8 cellular contexts compared by ENCODE assay signal in genomic region chr3:42600111-42600957, GRCh38. TPM values are rescaled to one million over a fixed set of nuclear protein-coding genes. Genes with fewer than 3 reads are reported as not detected.
DNase-seq lines count a peak whose midpoint lies in the region; ATAC-seq and TF ChIP-seq lines count a peak whose summit lies in the region.

NKTR (plus strand) TSS chr3:42600686; CDS start chr3:42601007, 321 bp downstream.

- peak; percentile 84 for ATAC-seq in HG03442 (IDR thresholded peaks at IDR 0.05; ENCODE audit: unreplicated experiment)
- peak; percentile 91 for ATAC-seq in activated CD4-positive, alpha-beta T cell treated with anti-CD3 and anti-CD28 coated beads for 36 hours

- peak within 1 kb of the TSS; percentile 88 for H3K4me3 ChIP-seq in choroid plexus epithelial cell (ENCODE audit: low read depth, low read length)
- H3K4me3 ChIP-seq in kidney epithelial cell (ENCODE audit: low read depth, low read length): peak within 1 kb of the TSS; percentile 96

- intact Hi-C loops in activated CD4-positive, alpha-beta T cell treated with anti-CD3 and anti-CD28 coated beads for 36 hours (cut with DNase I, micrococcal nuclease): loop anchor here (1.0 to 10.0 kb wide), 10 partner anchors 10 to 1094 kb away; partner anchors contain the start of genes SS18L2 (in 2 of the 2), ABHD5 (in 1 of the 2), HIGD1A (in 1 of the 2) and POMGNT2 (in 1 of the 2)

- H3K27ac Mint-ChIP-seq in activated CD4-positive, alpha-beta T cell treated with anti-CD3 and anti-CD28 coated beads for 36 hours: peak within 1 kb of the TSS; percentile 95

- POLR2A ChIA-PET in activated CD4-positive, alpha-beta T cell treated with anti-CD3 and anti-CD28 coated beads for 36 hours (lab: Charles Lee): interaction anchor here (0.5 to 1.5 kb wide), 6 partner anchors 8 to 98 kb away, joined by 3 to 12 read pairs (median 4); partner anchors contain the start of genes SS18L2 and VIPR1

- TF ChIP-seq CTCF in choroid plexus epithelial cell (conservative IDR thresholded peaks at IDR 0.05; ENCODE audit: low read depth, low read length) (no peak), kidney epithelial cell (IDR thresholded peaks at IDR 0.05; ENCODE audit: insufficient read depth, low read length, poor library complexity, severe bottlenecking) (no peak)

- no peaks in the 10 kb centered on the region for H3K9me3 Mint-ChIP-seq in activated CD4-positive, alpha-beta T cell treated with anti-CD3 and anti-CD28 coated beads for 36 hours (ENCODE audit: low read depth)

- no peaks in the 10 kb centered on the region for H3K36me3 ChIP-seq in kidney epithelial cell (ENCODE audit: control insufficient read depth, insufficient read depth, low read length)

- H3K4me3 Mint-ChIP-seq in activated CD4-positive, alpha-beta T cell treated with anti-CD3 and anti-CD28 coated beads for 36 hours: peak within 1 kb of the TSS; percentile 80

- H3K4me1 Mint-ChIP-seq in activated CD4-positive, alpha-beta T cell treated with anti-CD3 and anti-CD28 coated beads for 36 hours: peaks cover 33% of the 10 kb centered on the region

- DNase-seq in Ammon's horn (ENCODE audit: low spot score) (peak; percentile 95), GM19238 (ENCODE audit: insufficient read length, low spot score) (peak; percentile 69), NCI-H524 (lab: John Stamatoyannopoulos, UW) (peak; percentile 96 to 99), choroid plexus epithelial cell (ENCODE audit: low read depth) (peak; percentile 99), kidney epithelial cell (ENCODE audit: low read depth) (peak; percentile 97)
- peak; percentile 100 for DNase-seq in activated CD4-positive, alpha-beta T cell treated with anti-CD3 and anti-CD28 coated beads for 36 hours
- peak; percentile 98 to 99 for DNase-seq in stimulated activated CD4-positive, alpha-beta T cell treated with anti-CD3 and anti-CD28 coated beads, Interleukin-15, amount 100 ng/mL, for 48 hours (ENCODE audit: low read depth in 2 of 2)

- H3K36me3 Mint-ChIP-seq in activated CD4-positive, alpha-beta T cell treated with anti-CD3 and anti-CD28 coated beads for 36 hours (ENCODE audit: low read depth): peaks cover 30% of the 10 kb centered on the region

- no peaks in the 10 kb centered on the region for H3K27me3 ChIP-seq in kidney epithelial cell (ENCODE audit: control insufficient read depth, insufficient read depth, low read length)

- H3K27me3 Mint-ChIP-seq in activated CD4-positive, alpha-beta T cell treated with anti-CD3 and anti-CD28 coated beads for 36 hours: no peaks in the 10 kb centered on the region

- CTCF ChIA-PET in activated CD4-positive, alpha-beta T cell treated with anti-CD3 and anti-CD28 coated beads for 36 hours (lab: Charles Lee): interaction anchor here (0.9 to 3.8 kb wide), 7 partner anchors 10 to 37 kb away, joined by 3 to 24 read pairs (median 4); partner anchors contain the start of genes SEC22C and SS18L2

RNA-seq across cellular contexts. Expression of gene NKTR, which starts in this region (rescaled TPM):
- 10 to 100 TPM; 50.8 to 59.2 TPM for total RNA-seq in activated CD4-positive, alpha-beta T cell treated with anti-CD3 and anti-CD28 coated beads for 36 hours
- 29.8 and 34.9 TPM in 2 replicates for total RNA-seq in kidney epithelial cell

Comparison
In these comparisons a context has a peak if more than half of its experiments do, and no peak if none do; other contexts are left out.
1. Peak in every context shown above with its lines: DNase-seq, ATAC-seq and H3K4me3 ChIP-seq.